Comparison of ENCODE assay signal across 18 cellular contexts in genomic region chr7:65800890-65801341, GRCh38.
"Had no signal": no experiment of that assay in that cellular context is flagged by ENCODE, and none has a peak within 500 bp of the region (broad histone marks: within the 10 kb centered on the region; RNA-seq: fewer than 3 reads in every experiment).

No MANE protein-coding gene starts in this region.

- H3K9me3 ChIP-seq: adrenal gland, colonic mucosa, prostate gland, right atrium auricular region, thyroid gland had no signal

- H3K27me3 ChIP-seq: adrenal gland, colonic mucosa, right atrium auricular region, thyroid gland had no signal

- DNase-seq: activated CD4-positive, alpha-beta T cell treated with anti-CD3 and anti-CD28 coated beads for 1 hour; activated CD4-positive, alpha-beta T cell treated with anti-CD3 and anti-CD28 coated beads, Interleukin-2, amount 50 U/mL, for 1 hour; activated naive CD4-positive, alpha-beta T cell; activated T-cell treated with anti-CD3 and anti-CD28 coated beads, Interleukin-2, amount 50 U/mL, for 1 hour; adrenal gland; colonic mucosa; foreskin fibroblast; stimulated activated CD4-positive, alpha-beta T cell treated with anti-CD3 and anti-CD28 coated beads, Interleukin-12 subunit alpha, Interleukin-12 subunit beta, amount 100 ng/mL, for 4 hours; substantia nigra; thyroid gland; WERI-Rb-1 had no signal

- H3K27ac ChIP-seq: adrenal gland, colonic mucosa, epithelial cell of prostate, prostate gland, right atrium auricular region, thyroid gland, WERI-Rb-1 had no signal

- H3K4me1 ChIP-seq: adrenal gland, colonic mucosa, prostate gland, right atrium auricular region, thyroid gland had no signal

- FAIRE-seq: astrocyte, urothelium cell line had no signal

- H3K36me3 ChIP-seq: adrenal gland, colonic mucosa, prostate gland, right atrium auricular region, thyroid gland, WERI-Rb-1 had no signal

- ATAC-seq: left lobe of liver; natural killer cell treated with Interleukin-12 subunit alpha and Interleukin-12 subunit beta and Interleukin-15 and Interleukin-18, amount 100 ng/mL, for 72 hours had no signal

- H3K4me3 ChIP-seq: adrenal gland, colonic mucosa, prostate gland, right atrium auricular region, thyroid gland had no signal
